Comparison of ENCODE assay signal across 10 cellular contexts in genomic region chr16:74391454-74392050, GRCh38. TPM values are rescaled to one million over a fixed set of nuclear protein-coding genes. Genes with fewer than 3 reads are reported as not detected.
DNase-seq lines count a peak whose midpoint lies in the region; ATAC-seq, FAIRE-seq and TF ChIP-seq lines count a peak whose summit lies in the region.
"Not testable (repeated sequence)": the region's sequence is repeated elsewhere in the genome, so short reads cannot be mapped to it uniquely, and the experiment has no call there.
"Had no signal": no experiment of that assay in that cellular context is flagged by ENCODE, and none has a peak within 500 bp of the region (broad histone marks: within the 10 kb centered on the region; RNA-seq: fewer than 3 reads in every experiment).

No MANE protein-coding gene starts in this region.

- H3K4me2 ChIP-seq in HepG2 (ENCODE audit: low read depth, low read length): not testable (repeated sequence)

- H3K79me2 ChIP-seq in HepG2 (ENCODE audit: insufficient read depth, low read length): not testable (repeated sequence)

- not testable (repeated sequence) for TF ChIP-seq RAD21 in HepG2 (CRISPR knock-in tag; IDR thresholded peaks at IDR 0.05)

- not testable (repeated sequence) for H3K9me3 ChIP-seq in HepG2 (ENCODE audit: low read length); upper lobe of right lung

- ATAC-seq in HepG2, upper lobe of right lung: not testable (repeated sequence)

- not testable (repeated sequence) for H3K36me3 ChIP-seq in HepG2 (replicated peaks in 1 of 2; ENCODE audit: control insufficient read depth in 1 of 2, insufficient read depth in 2 of 2, low read length in 2 of 2); upper lobe of right lung

- not testable (repeated sequence) for H4K20me1 ChIP-seq in HepG2 (ENCODE audit: insufficient read depth, low read length)

- not testable (repeated sequence) for H3K9ac ChIP-seq in HepG2 (ENCODE audit: insufficient read depth, low read depth, low read length)

- not testable (repeated sequence) for H3K4me3 ChIP-seq in HepG2 (replicated peaks in 1 of 3; ENCODE audit: insufficient read depth in 1 of 3, low read depth in 2 of 3, low read length in 3 of 3); upper lobe of right lung

- not testable (repeated sequence) for H3K27me3 ChIP-seq in HepG2 (ENCODE audit: control insufficient read depth in 1 of 2, insufficient read depth in 2 of 2, low read length in 2 of 2); upper lobe of right lung

- in situ Hi-C loops in HepG2 (cut with HindIII; ENCODE audit: extremely low pct_ligation_motif_present, low pct_unique_long_range_greater_than_20kb): not testable (repeated sequence)

- not testable (repeated sequence) for TF ChIP-seq EP300 in HepG2 (IDR thresholded peaks at IDR 0.05; ENCODE audit: low read depth in 2 of 2, low read length in 2 of 2); HepG2 (CRISPR knock-in tag; IDR thresholded peaks at IDR 0.05; ENCODE audit: borderline replicate concordance)

- H3K9me3 Mint-ChIP-seq in Calu3 (ENCODE audit: low read depth, unreplicated experiment); activated CD4-positive, alpha-beta T cell treated with anti-CD3 and anti-CD28 coated beads, Interleukin-2, amount 10 ng/mL, durations not matched to agents 24 days and 14 days; MCF 10A (ENCODE audit: unreplicated experiment); nephron progenitor cell: not testable (repeated sequence)

- CTCF ChIA-PET in Calu3 (lab: Charles Lee); MCF 10A (lab: Yijun Ruan, JAX); HepG2 (lab: Yijun Ruan, JAX; ENCODE audit: low intra/inter-chr PET ratio, low total read pairs): not testable (repeated sequence)

- POLR2A ChIA-PET in MCF 10A (lab: Yijun Ruan, JAX); HepG2 (lab: Yijun Ruan, JAX): not testable (repeated sequence)

- not testable (repeated sequence) for H3K4me1 Mint-ChIP-seq in Calu3 (ENCODE audit: low read depth, unreplicated experiment); activated CD4-positive, alpha-beta T cell treated with anti-CD3 and anti-CD28 coated beads, Interleukin-2, amount 10 ng/mL, durations not matched to agents 24 days and 14 days; MCF 10A (ENCODE audit: insufficient read depth, unreplicated experiment)
- peaks cover 14% of the 10 kb centered on the region for H3K4me1 Mint-ChIP-seq in nephron progenitor cell

- not testable (repeated sequence) for H3K4me1 ChIP-seq in HepG2 (ENCODE audit: insufficient read depth, low read length); upper lobe of right lung

- not testable (repeated sequence) for DNase-seq in Calu3; MCF 10A (ENCODE audit: unreplicated experiment); HepG2 (ENCODE audit: low spot score); nephron progenitor cell
- peak; percentile 54 for DNase-seq in activated CD4-positive, alpha-beta T cell treated with anti-CD3 and anti-CD28 coated beads, Interleukin-2, amount 10 ng/mL, durations not matched to agents 24 days and 14 days
- DNase-seq in upper lobe of right lung: peak; percentile 9

- H3K27ac ChIP-seq in HepG2 (ENCODE audit: extremely low read length, insufficient read depth, low read length); upper lobe of right lung: not testable (repeated sequence)

- not testable (repeated sequence) for FAIRE-seq in HepG2 (lab: Jason Lieb, UNC)

- peaks cover 27% of the 10 kb centered on the region for H3K27me3 Mint-ChIP-seq in Calu3 (ENCODE audit: unreplicated experiment)
- not testable (repeated sequence) for H3K27me3 Mint-ChIP-seq in activated CD4-positive, alpha-beta T cell treated with anti-CD3 and anti-CD28 coated beads, Interleukin-2, amount 10 ng/mL, durations not matched to agents 24 days and 14 days; nephron progenitor cell (ENCODE audit: low read depth, poor library complexity)
- peaks cover 11% of the 10 kb centered on the region for H3K27me3 Mint-ChIP-seq in MCF 10A (ENCODE audit: insufficient read depth, unreplicated experiment)

- BruUV-seq in Calu3 (replicated peaks; lab: Mats Ljungman, UMichigan) (TSS peak; percentile 91), HepG2 (replicated peaks; lab: Mats Ljungman, UMichigan) (TSS peak; percentile 72)
- not testable (repeated sequence) for BruUV-seq in MCF 10A (replicated peaks; lab: Mats Ljungman, UMichigan)

- not testable (repeated sequence) for TF ChIP-seq POLR2A in HepG2 (IDR thresholded peaks at IDR 0.05; ENCODE audit: insufficient read depth in 1 of 2, low read depth in 2 of 2, low read length in 2 of 2)

- not testable (repeated sequence) for H3K36me3 Mint-ChIP-seq in Calu3 (ENCODE audit: insufficient read depth, unreplicated experiment); activated CD4-positive, alpha-beta T cell treated with anti-CD3 and anti-CD28 coated beads, Interleukin-2, amount 10 ng/mL, durations not matched to agents 24 days and 14 days (ENCODE audit: low read depth); MCF 10A (ENCODE audit: insufficient read depth, unreplicated experiment); nephron progenitor cell (ENCODE audit: low read depth)

- WGBS in HepG2 (ENCODE audit: low lambda C conversion rate): 56% methylated on average over 7 of the region's 13 CpGs

- not testable (repeated sequence) for TF ChIP-seq CTCF in Calu3 (IDR thresholded peaks at IDR 0.05; ENCODE audit: unreplicated experiment); MCF 10A (IDR thresholded peaks at IDR 0.05; ENCODE audit: unreplicated experiment); HepG2 (CRISPR knock-in tag; IDR thresholded peaks at IDR 0.05); nephron progenitor cell (IDR thresholded peaks at IDR 0.05); upper lobe of right lung (IDR thresholded peaks at IDR 0.05)

- not testable (repeated sequence) for H3K27ac Mint-ChIP-seq in Calu3 (ENCODE audit: unreplicated experiment); activated CD4-positive, alpha-beta T cell treated with anti-CD3 and anti-CD28 coated beads, Interleukin-2, amount 10 ng/mL, durations not matched to agents 24 days and 14 days
- peak overlapping the region; percentile 28 for H3K27ac Mint-ChIP-seq in MCF 10A (ENCODE audit: low read depth, unreplicated experiment)
- peak overlapping the region; percentile 73 for H3K27ac Mint-ChIP-seq in nephron progenitor cell

- H3K4me3 Mint-ChIP-seq in Calu3 (ENCODE audit: low read depth, unreplicated experiment); activated CD4-positive, alpha-beta T cell treated with anti-CD3 and anti-CD28 coated beads, Interleukin-2, amount 10 ng/mL, durations not matched to agents 24 days and 14 days; MCF 10A (ENCODE audit: unreplicated experiment); nephron progenitor cell: not testable (repeated sequence)

- not testable (repeated sequence) for H2AFZ ChIP-seq in HepG2 (ENCODE audit: low read length)

- intact Hi-C loops in Calu3 (cut with micrococcal nuclease; ENCODE audit: unreplicated experiment); activated CD4-positive, alpha-beta T cell treated with anti-CD3 and anti-CD28 coated beads, Interleukin-2, amount 10 ng/mL, durations not matched to agents 24 days and 14 days (cut with micrococcal nuclease); MCF 10A (cut with micrococcal nuclease); HepG2 (cut with micrococcal nuclease; ENCODE audit: unreplicated experiment); upper lobe of right lung (cut with DNase I): not testable (repeated sequence)

RNA-seq across cellular contexts. Expression of gene NPIPB15, which starts 15.4 kb away (rescaled TPM):
- total RNA-seq in Calu3 (2022) (14.4 and 16.3 TPM in 2 replicates), MCF 10A (2022) (3.5 and 4.4 TPM in 2 replicates), HepG2 (2016; rRNA removed; fragmentation: Illumina TruSeq; extraction: Trizol) (0.70 and 2.7 TPM in 2 replicates), upper lobe of right lung (not detected)
- total RNA-seq in activated CD4-positive, alpha-beta T cell treated with anti-CD3 and anti-CD28 coated beads, Interleukin-2, amount 10 ng/mL, durations not matched to agents 24 days and 14 days: 1.1 and 1.8 TPM in 2 replicates
- total RNA-seq in HepG2 (2016; cell fraction: cytosol; rRNA removed; fragmentation: Illumina TruSeq; extraction: Trizol; ENCODE audit: low read depth): 0.18 and 0.40 TPM in 2 replicates
- 0.28 and 2.7 TPM in 2 replicates for total RNA-seq in HepG2 (2016; cell fraction: insoluble cytoplasmic fraction; rRNA removed; fragmentation: Illumina TruSeq; extraction: Trizol)
- total RNA-seq in HepG2 (2016; cell fraction: membrane; rRNA removed; fragmentation: Illumina TruSeq; extraction: Trizol): 0.52 and 0.99 TPM in 2 replicates
- 4.2 and 4.8 TPM in 2 replicates for total RNA-seq in HepG2 (2016; cell fraction: nucleus; rRNA removed; fragmentation: Illumina TruSeq; extraction: Trizol)
- polyA plus RNA-seq in HepG2 (2011; rRNA removed): 12.8 and 13.5 TPM in 2 replicates
- polyA plus RNA-seq in HepG2 (2011; cell fraction: cytosol; rRNA removed): 1.2 and 1.3 TPM in 2 replicates
- 84.2 and 96.7 TPM in 2 replicates for polyA plus RNA-seq in HepG2 (2011; cell fraction: nucleus; rRNA removed)
- 3.8 and 5.6 TPM in 2 replicates for polyA plus RNA-seq in HepG2 (2012)
- 0.49 and 0.72 TPM in 2 replicates for polyA plus RNA-seq in HepG2 (2016; cell fraction: cytosol; fragmentation: Illumina TruSeq; extraction: Trizol; ENCODE audit: low read depth)
- polyA plus RNA-seq in HepG2 (2016; cell fraction: insoluble cytoplasmic fraction; fragmentation: Illumina TruSeq; extraction: Trizol; ENCODE audit: low read depth): 0.74 and 0.83 TPM in 2 replicates
- 0.57 and 0.63 TPM in 2 replicates for polyA plus RNA-seq in HepG2 (2016; cell fraction: membrane; fragmentation: Illumina TruSeq; extraction: Trizol; ENCODE audit: low read depth)
- polyA plus RNA-seq in HepG2 (2016; cell fraction: nucleus; fragmentation: Illumina TruSeq; extraction: Trizol; ENCODE audit: insufficient read depth, low read depth): 23.5 and 26.3 TPM in 2 replicates
- 1.0 and 2.1 TPM in 2 replicates for polyA minus RNA-seq in HepG2 (2011; rRNA and poly(A)+ RNA removed; ENCODE audit: low replicate concordance)
- polyA minus RNA-seq in HepG2 (2011; cell fraction: cytosol; rRNA and poly(A)+ RNA removed): not detected in 2 replicates
- 4.7 and 5.5 TPM in 2 replicates for polyA minus RNA-seq in HepG2 (2011; cell fraction: nucleus; rRNA and poly(A)+ RNA removed)
- total RNA-seq: G401 had no signal

RNA-seq across cellular contexts. Expression of gene CLEC18B, which starts 29.7 kb away (rescaled TPM):
- total RNA-seq in Calu3 (2022): 1.3 and 3.6 TPM in 2 replicates
- total RNA-seq in activated CD4-positive, alpha-beta T cell treated with anti-CD3 and anti-CD28 coated beads, Interleukin-2, amount 10 ng/mL, durations not matched to agents 24 days and 14 days: 0.21 and 0.42 TPM in 2 replicates
- total RNA-seq in MCF 10A (2022): 0.89 TPM in 1 of 2 replicates, not detected in the other
- 0.31 TPM in 1 of 2 replicates, not detected in the other for total RNA-seq in HepG2 (2016; rRNA removed; fragmentation: Illumina TruSeq; extraction: Trizol)
- total RNA-seq in HepG2 (2016; cell fraction: cytosol; rRNA removed; fragmentation: Illumina TruSeq; extraction: Trizol; ENCODE audit: low read depth): not detected in 2 replicates
- not detected in 2 replicates for total RNA-seq in HepG2 (2016; cell fraction: insoluble cytoplasmic fraction; rRNA removed; fragmentation: Illumina TruSeq; extraction: Trizol)
- total RNA-seq in HepG2 (2016; cell fraction: membrane; rRNA removed; fragmentation: Illumina TruSeq; extraction: Trizol): not detected in 2 replicates
- total RNA-seq in HepG2 (2016; cell fraction: nucleus; rRNA removed; fragmentation: Illumina TruSeq; extraction: Trizol): not detected in 2 replicates
- 0.54 and 1.1 TPM in 2 replicates for polyA plus RNA-seq in HepG2 (2011; rRNA removed)
- 0.15 and 0.23 TPM in 2 replicates for polyA plus RNA-seq in HepG2 (2011; cell fraction: cytosol; rRNA removed)
- polyA plus RNA-seq in HepG2 (2011; cell fraction: nucleus; rRNA removed): 4.7 and 5.2 TPM in 2 replicates
- polyA plus RNA-seq in HepG2 (2012): 0.76 and 1.5 TPM in 2 replicates
- not detected in 2 replicates for polyA plus RNA-seq in HepG2 (2016; cell fraction: cytosol; fragmentation: Illumina TruSeq; extraction: Trizol; ENCODE audit: low read depth)
- 0.15 TPM in 1 of 2 replicates, not detected in the other for polyA plus RNA-seq in HepG2 (2016; cell fraction: insoluble cytoplasmic fraction; fragmentation: Illumina TruSeq; extraction: Trizol; ENCODE audit: low read depth)
- polyA plus RNA-seq in HepG2 (2016; cell fraction: membrane; fragmentation: Illumina TruSeq; extraction: Trizol; ENCODE audit: low read depth): 0.09 TPM in 1 of 2 replicates, not detected in the other
- 2.0 TPM in 1 of 2 replicates, not detected in the other for polyA plus RNA-seq in HepG2 (2016; cell fraction: nucleus; fragmentation: Illumina TruSeq; extraction: Trizol; ENCODE audit: insufficient read depth, low read depth)
- 0.66 and 1.0 TPM in 2 replicates for polyA minus RNA-seq in HepG2 (2011; rRNA and poly(A)+ RNA removed; ENCODE audit: low replicate concordance)
- polyA minus RNA-seq in HepG2 (2011; cell fraction: cytosol; rRNA and poly(A)+ RNA removed): not detected in 2 replicates
- 0.64 and 1.6 TPM in 2 replicates for polyA minus RNA-seq in HepG2 (2011; cell fraction: nucleus; rRNA and poly(A)+ RNA removed)
- total RNA-seq in upper lobe of right lung: not detected
- total RNA-seq: H1 had no signal
- polyA plus RNA-seq: BJ; CD4-positive, alpha-beta memory T cell had no signal
